In genomic region chr14:101719045-101719645, GRCh38 we compare ENCODE assay signal across 13 cellular contexts. TPM values are rescaled to one million over a fixed set of nuclear protein-coding genes. Genes with fewer than 3 reads are reported as not detected.
DNase-seq lines count a peak whose midpoint lies in the region; ATAC-seq and TF ChIP-seq lines count a peak whose summit lies in the region.
"Had no signal": no experiment of that assay in that cellular context is flagged by ENCODE, and none has a peak within 500 bp of the region (broad histone marks: within the 10 kb centered on the region; RNA-seq: fewer than 3 reads in every experiment).

No MANE protein-coding gene starts in this region.

- H3K27me3 ChIP-seq in GM23338 (ENCODE audit: insufficient read depth) = no peaks in the 10 kb centered on the region
- no peaks in the 10 kb centered on the region for H3K27me3 ChIP-seq in right atrium auricular region
- no peaks in the 10 kb centered on the region for H3K27me3 ChIP-seq in parathyroid adenoma (ENCODE audit: control insufficient read depth, insufficient read depth, low read length)
- no peaks in the 10 kb centered on the region for H3K27me3 ChIP-seq in aorta (ENCODE audit: control insufficient read depth in 1 of 2, insufficient read depth in 2 of 2, low read length in 1 of 2)
- no peaks in the 10 kb centered on the region for H3K27me3 ChIP-seq in breast epithelium

- H3K4me2 ChIP-seq in GM23338 (no peak overlapping the region), parathyroid adenoma (ENCODE audit: low read length) (no peak overlapping the region), OCI-LY7 (ENCODE audit: low read length) (no peak overlapping the region)
- H3K4me2 ChIP-seq: smooth muscle cell had no signal

- H2AFZ ChIP-seq in GM23338 (peak overlapping the region; percentile 29; the same call in 1 of the 2 replicates), parathyroid adenoma (peak overlapping the region; percentile 3), OCI-LY7 (ENCODE audit: low read length) (no peak overlapping the region)

- CTCF ChIA-PET in WTC11 (lab: Charles Lee) (interaction anchor here (0.5 to 3.9 kb wide), 11 partner anchors 9 to 235 kb away, joined by 3 to 24 read pairs (median 5); no protein-coding TSS in a partner anchor), OCI-LY7 (lab: Charles Lee; ENCODE audit: unreplicated experiment) (no interaction called here)

- no peak overlapping the region for H3K4me3 ChIP-seq in GM23338
- no peak overlapping the region for H3K4me3 ChIP-seq in right atrium auricular region
- H3K4me3 ChIP-seq in parathyroid adenoma (ENCODE audit: low read depth, low read length) = no peak overlapping the region
- H3K4me3 ChIP-seq in OCI-LY7 (ENCODE audit: low read depth, low read length, poor library complexity, severe bottlenecking) = no peak overlapping the region
- no peak overlapping the region for H3K4me3 ChIP-seq in aorta (ENCODE audit: low read length in 2 of 2)
- no peak overlapping the region for H3K4me3 ChIP-seq in breast epithelium
- H3K4me3 ChIP-seq: smooth muscle cell had no signal

- TF ChIP-seq POLR2A in breast epithelium (IDR thresholded peaks at IDR 0.05) = no peak

- peaks cover 5% of the 10 kb centered on the region for H3K27me3 Mint-ChIP-seq in GM23338 (ENCODE audit: insufficient read depth, low read depth, poor library complexity)
- peaks cover under 1% of the 10 kb centered on the region; the same call in 1 of the 2 replicates for H3K27me3 Mint-ChIP-seq in WTC11 (ENCODE audit: low read depth)

- H3K27ac Mint-ChIP-seq in GM23338 (no peak overlapping the region), WTC11 (peak overlapping the region; percentile 4; the same call in 1 of the 2 replicates)
- H3K27ac Mint-ChIP-seq: nephron progenitor cell had no signal

- intact Hi-C loops in OCI-LY7 (cut with micrococcal nuclease; ENCODE audit: unreplicated experiment) = no loop called here
- intact Hi-C loops in aorta (cut with DNase I) = no loop called here
- intact Hi-C loops in breast epithelium (cut with DNase I; ENCODE audit: low total_unique reads) = no loop called here

- no peak for TF ChIP-seq CTCF in GM23338 (conservative IDR thresholded peaks at IDR 0.05; ENCODE audit: low read depth in 2 of 2)
- TF ChIP-seq CTCF in WTC11 (IDR thresholded peaks at IDR 0.05) = no peak
- TF ChIP-seq CTCF in right atrium auricular region (IDR thresholded peaks at IDR 0.05) = no peak
- no peak for TF ChIP-seq CTCF in parathyroid adenoma (IDR thresholded peaks at IDR 0.05)
- TF ChIP-seq CTCF in OCI-LY7 (conservative IDR thresholded peaks at IDR 0.05; ENCODE audit: low read length) = no peak
- no peak for TF ChIP-seq CTCF in breast epithelium (IDR thresholded peaks at IDR 0.05)

- no peaks in the 10 kb centered on the region for H3K9me3 ChIP-seq in right atrium auricular region
- H3K9me3 ChIP-seq in parathyroid adenoma (ENCODE audit: control insufficient read depth, low read length) = no peaks in the 10 kb centered on the region
- H3K9me3 ChIP-seq in OCI-LY7 (ENCODE audit: low read length) = no peaks in the 10 kb centered on the region
- H3K9me3 ChIP-seq in aorta (ENCODE audit: control insufficient read depth, low read length) = no peaks in the 10 kb centered on the region
- no peaks in the 10 kb centered on the region for H3K9me3 ChIP-seq in breast epithelium

- H3F3A ChIP-seq in GM23338 (replicated peaks; ENCODE audit: low read depth) = no peaks in the 10 kb centered on the region

- H3K9me3 Mint-ChIP-seq in GM23338 (peaks cover 9% of the 10 kb centered on the region), WTC11 (peaks cover 13% of the 10 kb centered on the region)

- no TSS peak for BruUV-seq in OCI-LY7 (replicated peaks; lab: Mats Ljungman, UMichigan)

- H3K4me1 Mint-ChIP-seq in GM23338 (peaks cover 27% of the 10 kb centered on the region), WTC11 (peaks cover 27% of the 10 kb centered on the region)

- H3K9me2 ChIP-seq in GM23338 (ENCODE audit: insufficient read depth) = no peaks in the 10 kb centered on the region
- no peaks in the 10 kb centered on the region for H3K9me2 ChIP-seq in OCI-LY7 (ENCODE audit: insufficient read depth, low read length)

- H4K20me1 ChIP-seq in GM23338 (replicated peaks; ENCODE audit: insufficient read depth) (no peaks in the 10 kb centered on the region), OCI-LY7 (ENCODE audit: insufficient read depth, low read length) (no peaks in the 10 kb centered on the region)

- peaks cover 3% of the 10 kb centered on the region; the same call in 1 of the 2 replicates for H3K4me1 ChIP-seq in GM23338 (ENCODE audit: insufficient read depth)
- peaks cover 0 to 20% of the 10 kb centered on the region in 2 donors for H3K4me1 ChIP-seq in right atrium auricular region
- no peaks in the 10 kb centered on the region for H3K4me1 ChIP-seq in parathyroid adenoma
- H3K4me1 ChIP-seq in OCI-LY7 (ENCODE audit: insufficient read depth, low read length, poor library complexity, severe bottlenecking) = peaks cover 8% of the 10 kb centered on the region
- H3K4me1 ChIP-seq in aorta (ENCODE audit: control insufficient read depth in 1 of 2, insufficient read depth in 2 of 2, low read length in 2 of 2) = no peaks in the 10 kb centered on the region
- H3K4me1 ChIP-seq in breast epithelium = no peaks in the 10 kb centered on the region

- no peak overlapping the region for H3K9ac ChIP-seq in parathyroid adenoma

- 73 to 83% methylated on average over 10 of the region's 10 CpGs for whole genome bisulfite sequencing in aorta, 2 donors

- no peak overlapping the region for H3K4me3 Mint-ChIP-seq in GM23338
- H3K4me3 Mint-ChIP-seq in WTC11 = no peak overlapping the region
- H3K4me3 Mint-ChIP-seq: nephron progenitor cell had no signal

- no peak for DNase-seq in GM23338 (ENCODE audit: low spot score)
- DNase-seq in WTC11 (ENCODE audit: low spot score) = no peak
- peak; percentile 65 for DNase-seq in right atrium auricular region (ENCODE audit: low spot score)
- no peak for DNase-seq in OCI-LY7 (ENCODE audit: low spot score)
- no peak for DNase-seq in aorta
- DNase-seq in NCI-H1092 (lab: John Stamatoyannopoulos, UW) = no peak
- DNase-seq in breast epithelium (ENCODE audit: low spot score in 2 of 2) = no peak
- DNase-seq: effector memory CD4-positive, alpha-beta T cell; GF-D8; MM.1S; nephron progenitor cell had no signal

- ATAC-seq in GM23338 = no peak
- no peak for ATAC-seq in WTC11
- no peak for ATAC-seq in aorta (ENCODE audit: low FRiP score)

- H3K27ac ChIP-seq in GM23338 (ENCODE audit: low read depth) (no peak overlapping the region), right atrium auricular region (peak overlapping the region; percentile 81 to 84), parathyroid adenoma (no peak overlapping the region), OCI-LY7 (ENCODE audit: low read depth, low read length, poor library complexity, severe bottlenecking) (no peak overlapping the region), aorta (ENCODE audit: low read depth in 1 of 2, low read length in 2 of 2) (no peak overlapping the region), breast epithelium (peak overlapping the region in 1 of 2 donors; percentile 25)

- no peaks in the 10 kb centered on the region for H3K36me3 Mint-ChIP-seq in GM23338 (ENCODE audit: low read depth)
- peaks cover 3% of the 10 kb centered on the region; the same call in 1 of the 2 replicates for H3K36me3 Mint-ChIP-seq in WTC11

- POLR2A ChIA-PET in WTC11 (lab: Charles Lee) = interaction anchor here (0.9 kb wide), 1 partner anchor 90 kb away, joined by 3 read pairs; no protein-coding TSS in a partner anchor
- POLR2A ChIA-PET in OCI-LY7 (lab: Charles Lee) = interaction anchor here (0.5 to 0.7 kb wide), 2 partner anchors 377 to 511 kb away, joined by 3 read pairs; no protein-coding TSS in a partner anchor

- no peaks in the 10 kb centered on the region for H3K79me2 ChIP-seq in GM23338 (replicated peaks; ENCODE audit: insufficient read depth)
- H3K79me2 ChIP-seq in parathyroid adenoma = no peaks in the 10 kb centered on the region
- H3K79me2 ChIP-seq in OCI-LY7 (ENCODE audit: insufficient read depth, low read depth, low read length) = no peaks in the 10 kb centered on the region

- H3K36me3 ChIP-seq in GM23338 (ENCODE audit: insufficient read depth) = no peaks in the 10 kb centered on the region
- H3K36me3 ChIP-seq in right atrium auricular region = no peaks in the 10 kb centered on the region
- no peaks in the 10 kb centered on the region for H3K36me3 ChIP-seq in parathyroid adenoma (ENCODE audit: control insufficient read depth, insufficient read depth, low read length)
- no peaks in the 10 kb centered on the region for H3K36me3 ChIP-seq in OCI-LY7 (ENCODE audit: insufficient read depth, low read length)
- H3K36me3 ChIP-seq in aorta (ENCODE audit: control insufficient read depth in 1 of 2, insufficient read depth in 2 of 2, low read length in 1 of 2) = no peaks in the 10 kb centered on the region
- H3K36me3 ChIP-seq in breast epithelium = no peaks in the 10 kb centered on the region

TF ChIP-seq in WTC11, 78 proteins besides CTCF, POLR2A, EP300 and RAD21 (continues in another document):
- TF ChIP-seq RORB (CRISPR knock-in tag; IDR thresholded peaks at IDR 0.05) (no peak), STAT6 (CRISPR knock-in tag; conservative IDR thresholded peaks at IDR 0.05; ENCODE audit: low read depth) (no peak)

RNA-seq across cellular contexts. Expression of gene PPP2R5C, which starts 42.4 kb away (rescaled TPM):
- total RNA-seq in GM23338 (2014; rRNA removed; shearing (Covaris generic)) = 75.4 and 76.4 TPM in 2 replicates
- polyA plus RNA-seq in GM23338 (2016; fragmentation: Nextera tagmentation; extraction: Ambion mirVana) = 75.3 and 79.7 TPM in 2 replicates
- 89.9 to 105 TPM (median 99.9 TPM) in 3 replicates for total RNA-seq in WTC11 (2021)
- 10 to 100 TPM; 82.2 to 82.9 TPM for total RNA-seq in right atrium auricular region
- 134 and 161 TPM in 2 replicates for total RNA-seq in OCI-LY7 (2014; rRNA removed; shearing (Covaris generic))
- total RNA-seq in OCI-LY7 (2022) = 236 and 264 TPM in 2 replicates
- total RNA-seq in aorta = 100 to 1,000 TPM; 128 to 155 TPM
- polyA plus RNA-seq in aorta = 100 to 1,000 TPM in 1 of 2 donors, 10 to 100 TPM in 1; 64.0 to 102 TPM
- total RNA-seq in breast epithelium = 100 to 1,000 TPM in 2 of 3 donors, 10 to 100 TPM in 1; 90.5 to 105 (median 102) TPM

Comparison
In these comparisons a context has a peak if more than half of its experiments do, and no peak if none do; other contexts are left out.
1. H3K27ac ChIP-seq: peak in right atrium auricular region (2 of 2); none in GM23338 (single experiment), parathyroid adenoma (single experiment), OCI-LY7 (single experiment) and aorta (0 of 2).